ENCODE assay signal across 10 cellular contexts in genomic region chr6:7166410-7167293, GRCh38. TPM values are rescaled to one million over a fixed set of nuclear protein-coding genes. Genes with fewer than 3 reads are reported as not detected.
DNase-seq lines count a peak whose midpoint lies in the region; ATAC-seq and TF ChIP-seq lines count a peak whose summit lies in the region.
"Had no signal": no experiment of that assay in that cellular context is flagged by ENCODE, and none has a peak within 500 bp of the region (broad histone marks: within the 10 kb centered on the region; RNA-seq: fewer than 3 reads in every experiment).

No MANE protein-coding gene starts in this region.

- peaks cover 68% of the 10 kb centered on the region for H3K4me1 Mint-ChIP-seq in stimulated activated naive CD8-positive, alpha-beta T cell treated with anti-CD3 and anti-CD28 coated beads, Interleukin-15, amount 100 ng/mL, for 72 hours

- H3K23ac ChIP-seq in mesenchymal stem cell (ENCODE audit: low read length in 2 of 2) = peak overlapping the region in 1 of 2 experiments; percentile 38

- H2BK5ac ChIP-seq in mesenchymal stem cell (ENCODE audit: low read depth, low read length, poor library complexity, severe bottlenecking) = no peak overlapping the region

- peak overlapping the region; percentile 22 for H2AK5ac ChIP-seq in mesenchymal stem cell (ENCODE audit: low read length, severe bottlenecking)

- peaks cover 28% of the 10 kb centered on the region for H3K4me1 ChIP-seq in mesenchymal stem cell (ENCODE audit: control insufficient read depth, insufficient read depth, low read depth, low read length)

- no peak overlapping the region for H3K4me3 Mint-ChIP-seq in stimulated activated naive CD8-positive, alpha-beta T cell treated with anti-CD3 and anti-CD28 coated beads, Interleukin-15, amount 100 ng/mL, for 72 hours

- no peaks in the 10 kb centered on the region for H3K9me3 ChIP-seq in mesenchymal stem cell (ENCODE audit: control insufficient read depth, low read length)
- H3K9me3 ChIP-seq: tibial nerve had no signal

- H2BK120ac ChIP-seq in mesenchymal stem cell (ENCODE audit: low read depth, low read length) = peak overlapping the region; percentile 8

- peaks cover 32% of the 10 kb centered on the region for H3K79me1 ChIP-seq in mesenchymal stem cell (replicated peaks; ENCODE audit: low read length, poor library complexity, severe bottlenecking)

- no peak overlapping the region for H2AFZ ChIP-seq in mesenchymal stem cell (ENCODE audit: low read depth, low read length)

- peak overlapping the region in 1 of 2 experiments; percentile 76 for H3K18ac ChIP-seq in mesenchymal stem cell (ENCODE audit: low read depth in 1 of 2, low read length in 2 of 2)

- peak overlapping the region in 1 of 2 experiments; percentile 48 for H2BK12ac ChIP-seq in mesenchymal stem cell (ENCODE audit: low read length in 2 of 2)

- 74% methylated on average over 15 of the region's 19 CpGs for WGBS in mesenchymal stem cell

- peak overlapping the region; percentile 21 for H3K27ac ChIP-seq in mesenchymal stem cell (ENCODE audit: low read length, poor library complexity, severe bottlenecking)

- peak overlapping the region; percentile 83 for H3K9ac ChIP-seq in mesenchymal stem cell (ENCODE audit: low read length)

- no peak overlapping the region for H4K91ac ChIP-seq in mesenchymal stem cell (ENCODE audit: low read length)

- peak overlapping the region; percentile 15 to 36 for H3K4ac ChIP-seq in mesenchymal stem cell (ENCODE audit: low read depth in 1 of 2, low read length in 2 of 2)

- no peak for TF ChIP-seq CTCF in astrocyte of the spinal cord (IDR thresholded peaks at IDR 0.05; ENCODE audit: low read depth, low read length)

- H4K8ac ChIP-seq in mesenchymal stem cell (ENCODE audit: low read length) = peak overlapping the region; percentile 28

- no peak for ATAC-seq in stimulated activated naive CD8-positive, alpha-beta T cell treated with anti-CD3 and anti-CD28 coated beads, Interleukin-15, amount 100 ng/mL, for 72 hours
- no peak for ATAC-seq in stimulated activated naive CD8-positive, alpha-beta T cell treated with anti-CD3 and anti-CD28 coated beads, Interleukin-15, Interleukin-2, amounts not matched to agents 100 U/mL and 50 U/mL, for 24 hours
- ATAC-seq in GM21528 (IDR thresholded peaks at IDR 0.05; ENCODE audit: low FRiP score, unreplicated experiment) (no peak), HG02885 (IDR thresholded peaks at IDR 0.05; ENCODE audit: poor library complexity, unreplicated experiment) (no peak)

- no peak for DNase-seq in stimulated activated naive CD8-positive, alpha-beta T cell treated with anti-CD3 and anti-CD28 coated beads, Interleukin-15, amount 100 ng/mL, for 72 hours
- DNase-seq in stimulated activated naive CD8-positive, alpha-beta T cell treated with anti-CD3 and anti-CD28 coated beads, Interleukin-15, Interleukin-2, amounts not matched to agents 100 U/mL and 50 U/mL, for 24 hours = no peak
- DNase-seq in astrocyte of the spinal cord (ENCODE audit: low read depth, low spot score) (peak; percentile 70), mesenchymal stem cell (peak; percentile 85), NCI-H524 (lab: John Stamatoyannopoulos, UW) (no peak)
- DNase-seq in activated CD4-positive, alpha-beta T cell treated with anti-CD3 and anti-CD28 coated beads for 1 hour = no peak
- DNase-seq: activated CD4-positive, alpha-beta T cell treated with anti-CD3 and anti-CD28 coated beads for 48 hours had no signal

- in situ Hi-C loops in astrocyte of the spinal cord (cut with HindIII; ENCODE audit: low sequenced_read_pairs) = no loop called here

- H2BK15ac ChIP-seq in mesenchymal stem cell (ENCODE audit: low read depth, poor library complexity, severe bottlenecking) = no peak overlapping the region

- no peaks in the 10 kb centered on the region for H3K9me3 Mint-ChIP-seq in stimulated activated naive CD8-positive, alpha-beta T cell treated with anti-CD3 and anti-CD28 coated beads, Interleukin-15, amount 100 ng/mL, for 72 hours

- peaks cover 0 to 6% of the 10 kb centered on the region in 2 experiments for H3K36me3 ChIP-seq in mesenchymal stem cell (ENCODE audit: control insufficient read depth in 1 of 2, insufficient read depth in 2 of 2, low read depth in 1 of 2, low read length in 2 of 2)
- H3K36me3 ChIP-seq: tibial nerve had no signal

- no peaks in the 10 kb centered on the region for H3K27me3 ChIP-seq in mesenchymal stem cell (ENCODE audit: control insufficient read depth in 1 of 2, insufficient read depth in 1 of 2, low read length in 2 of 2)
- H3K27me3 ChIP-seq: tibial nerve had no signal

- H3K14ac ChIP-seq in mesenchymal stem cell (ENCODE audit: low read length in 2 of 2) = no peak overlapping the region

- H3K27me3 Mint-ChIP-seq in stimulated activated naive CD8-positive, alpha-beta T cell treated with anti-CD3 and anti-CD28 coated beads, Interleukin-15, amount 100 ng/mL, for 72 hours = no peaks in the 10 kb centered on the region

- peak overlapping the region; percentile 48 to 59 for H3K27ac Mint-ChIP-seq in stimulated activated naive CD8-positive, alpha-beta T cell treated with anti-CD3 and anti-CD28 coated beads, Interleukin-15, amount 100 ng/mL, for 72 hours

- no peak overlapping the region for H3K4me2 ChIP-seq in mesenchymal stem cell (ENCODE audit: low read length, poor library complexity, severe bottlenecking)

- H3K4me3 ChIP-seq in astrocyte of the spinal cord (ENCODE audit: low read depth, low read length) = no peak overlapping the region
- peak overlapping the region in 1 of 2 experiments; percentile 51 for H3K4me3 ChIP-seq in mesenchymal stem cell (ENCODE audit: insufficient read depth in 1 of 2, low read depth in 1 of 2, low read length in 2 of 2)
- H3K4me3 ChIP-seq: tibial nerve had no signal

RNA-seq across cellular contexts. Expression of gene RREB1, which starts 58.9 kb away (rescaled TPM):
- 12.3 TPM for polyA plus RNA-seq in mesenchymal stem cell (2013, experiment 1 of 2)
- polyA plus RNA-seq in mesenchymal stem cell (2013, experiment 2 of 2) = 11.2 TPM

Comparison
In these comparisons a context has a peak if more than half of its experiments do, and no peak if none do; other contexts are left out.
1. DNase-seq: peak in astrocyte of the spinal cord (single experiment) and mesenchymal stem cell (single experiment); none in stimulated activated naive CD8-positive, alpha-beta T cell treated with anti-CD3 and anti-CD28 coated beads, Interleukin-15, amount 100 ng/mL, for 72 hours (0 of 2), stimulated activated naive CD8-positive, alpha-beta T cell treated with anti-CD3 and anti-CD28 coated beads, Interleukin-15, Interleukin-2, amounts not matched to agents 100 U/mL and 50 U/mL, for 24 hours (single experiment), activated CD4-positive, alpha-beta T cell treated with anti-CD3 and anti-CD28 coated beads for 1 hour (single experiment) and NCI-H524 (0 of 2).